ENCODE assay signal across 8 cellular contexts in the genomic region with DNA sequence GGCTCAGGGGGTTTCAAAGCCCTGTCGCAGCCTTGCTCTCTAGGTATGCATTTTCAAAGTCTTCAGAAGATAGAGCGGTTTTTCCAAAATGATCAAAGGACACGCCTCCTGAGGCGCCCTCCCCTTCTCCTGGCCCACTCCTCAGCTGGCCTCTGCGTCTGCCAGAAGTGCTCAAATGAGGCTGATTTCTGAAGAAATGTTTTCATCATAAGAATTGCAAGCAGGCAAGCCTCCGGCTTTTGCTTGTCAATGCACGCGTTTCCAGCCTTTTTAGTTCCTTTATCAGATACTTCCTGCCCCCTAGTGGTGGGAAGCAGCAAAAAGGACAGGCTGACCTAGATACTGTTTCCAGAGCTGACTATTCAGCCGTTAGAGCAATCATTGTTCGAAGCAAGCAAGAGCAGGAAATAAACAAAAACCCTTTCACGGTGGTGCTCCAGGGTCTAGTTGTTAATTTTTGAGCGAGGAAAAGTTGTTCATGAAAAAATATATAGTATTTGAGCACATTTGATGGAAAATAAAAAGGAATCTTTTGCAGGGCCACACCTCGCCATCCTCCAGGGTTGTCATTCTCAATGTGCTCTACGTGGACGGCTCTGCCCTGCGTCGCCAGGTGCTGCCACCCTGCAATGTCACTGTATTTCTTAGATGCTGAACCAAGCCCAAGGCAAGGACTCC.
DNase-seq lines count a peak whose midpoint lies in the region; ATAC-seq, FAIRE-seq and TF ChIP-seq lines count a peak whose summit lies in the region.

No MANE protein-coding gene starts in this region.

- H3K27ac ChIP-seq in kidney (ENCODE audit: low read depth in 2 of 2, low read length in 2 of 2), result no peak overlapping the region

- H3K4me1 ChIP-seq in kidney (ENCODE audit: control insufficient read depth in 1 of 2, insufficient read depth in 1 of 2, low read depth in 1 of 2, low read length in 2 of 2), result peaks cover 0 to 2% of the 10 kb centered on the region in 2 donors

- TF ChIP-seq CTCF in kidney (IDR thresholded peaks at IDR 0.05; ENCODE audit: borderline replicate concordance, extremely low read depth, insufficient read depth), result peak; percentile 81

- FAIRE-seq in kidney (lab: Jason Lieb, UNC), result peak; percentile 57

- ATAC-seq in GM19025 (IDR thresholded peaks at IDR 0.05; ENCODE audit: low read depth, unreplicated experiment) (peak; percentile 89), HG03354 (IDR thresholded peaks at IDR 0.05; ENCODE audit: poor library complexity, severe bottlenecking, unreplicated experiment) (peak; percentile 95)
- ATAC-seq in activated CD4-positive, CD25-positive, alpha-beta regulatory T cell treated with anti-CD3 and anti-CD28 coated beads, Interleukin-2, amount 50 U/mL, for 24 hours, result peak; percentile 91 to 94

- intact Hi-C loops in kidney (cut with DNase I), result no loop called here

- peak; percentile 93 to 96 for DNase-seq in AML-193 (lab: John Stamatoyannopoulos, UW)
- DNase-seq in NCI-H345 treated with DMSO at 0.1 percent for 48 hours (lab: John Stamatoyannopoulos, UW; ENCODE audit: unreplicated experiment), result peak; percentile 85
- DNase-seq in cerebellar cortex (ENCODE audit: low spot score), result peak; percentile 96
- peak; percentile 77 for DNase-seq in kidney
- DNase-seq in stimulated activated CD4-positive, alpha-beta T cell treated with anti-CD3 and anti-CD28 coated beads, Interleukin-1b, Interleukin-23, amount 100 ng/mL, for 4 hours (ENCODE audit: low read depth in 2 of 2), result peak; percentile 52 to 76

- peak overlapping the region in 1 of 2 donors; percentile 3 for H3K4me3 ChIP-seq in kidney (ENCODE audit: low read length in 2 of 2)

- H3K36me3 ChIP-seq in kidney (ENCODE audit: control insufficient read depth in 1 of 2, insufficient read depth in 2 of 2, low read length in 2 of 2), result no peaks in the 10 kb centered on the region

- H3K9me3 ChIP-seq in kidney (ENCODE audit: control insufficient read depth in 1 of 2, low read length in 2 of 2), result no peaks in the 10 kb centered on the region

- no peak overlapping the region for H3K9ac ChIP-seq in kidney (ENCODE audit: low read length in 2 of 2)
